In genomic region chr15:71651750-71652186, GRCh38 we compare ENCODE assay signal across 8 cellular contexts.
DNase-seq lines count a peak whose midpoint lies in the region; ATAC-seq and TF ChIP-seq lines count a peak whose summit lies in the region.

No MANE protein-coding gene starts in this region.

- H3K4me2 ChIP-seq in PC-9 = no peak overlapping the region

- H3K79me2 ChIP-seq in PC-9 (ENCODE audit: low read depth) = no peaks in the 10 kb centered on the region

- DNase-seq in Ammon's horn (ENCODE audit: low spot score) (peak; percentile 65), HAP-1 (ENCODE audit: low spot score in 2 of 2) (peak; percentile 72 to 85), PC-9 (peak in 1 of 2 experiments; percentile 17), epithelial cell of proximal tubule (ENCODE audit: low read depth) (peak; percentile 46), neural crest cell (ENCODE audit: low read depth, low spot score) (peak; percentile 15), NOMO-1 (lab: John Stamatoyannopoulos, UW; ENCODE audit: unreplicated experiment in 2 of 2) (no peak)
- DNase-seq in effector CD4-positive, alpha-beta T cell = no peak

- H3K36me3 Mint-ChIP-seq in neural crest cell (ENCODE audit: low read depth) = no peaks in the 10 kb centered on the region

- H3K27me3 ChIP-seq in HAP-1 (ENCODE audit: low read depth) (no peaks in the 10 kb centered on the region), PC-9 (ENCODE audit: insufficient read depth, low read depth) (no peaks in the 10 kb centered on the region)

- H3K9me3 Mint-ChIP-seq in neural crest cell = no peaks in the 10 kb centered on the region

- H3K9me2 ChIP-seq in PC-9 (ENCODE audit: insufficient read depth) = no peaks in the 10 kb centered on the region

- no TSS peak for BruUV-seq in PC-9 (replicated peaks; lab: Mats Ljungman, UMichigan)

- H3K4me1 Mint-ChIP-seq in neural crest cell = no peaks in the 10 kb centered on the region

- in situ Hi-C loops in HAP-1 (cut with MboI; ENCODE audit: low sequenced_read_pairs) = no loop called here

- H3K9me3 ChIP-seq in HAP-1 (no peaks in the 10 kb centered on the region), PC-9 (ENCODE audit: insufficient read depth, low read depth) (no peaks in the 10 kb centered on the region)

- ATAC-seq in GM18505 (IDR thresholded peaks at IDR 0.05; ENCODE audit: unreplicated experiment) = no peak

- H3K27ac ChIP-seq in PC-9 = no peak overlapping the region

- no peak overlapping the region for H2AFZ ChIP-seq in PC-9

- H3K4me3 Mint-ChIP-seq in neural crest cell = no peak overlapping the region

- H3K27me3 Mint-ChIP-seq in neural crest cell (ENCODE audit: low read depth) = peaks cover 4% of the 10 kb centered on the region

- no peaks in the 10 kb centered on the region for H4K20me1 ChIP-seq in PC-9 (ENCODE audit: insufficient read depth)

- no peaks in the 10 kb centered on the region for H3K36me3 ChIP-seq in HAP-1 (replicated peaks)
- H3K36me3 ChIP-seq in PC-9 (ENCODE audit: low read depth) = no peaks in the 10 kb centered on the region

- POLR2A ChIA-PET in PC-9 (lab: Charles Lee; ENCODE audit: unreplicated experiment) = interaction anchor here (0.7 kb wide), 1 partner anchor 98 kb away, joined by 5 read pairs; no protein-coding TSS in a partner anchor

- H3K4me3 ChIP-seq in HAP-1 = no peak overlapping the region
- no peak overlapping the region for H3K4me3 ChIP-seq in PC-9
- H3K4me3 ChIP-seq in epithelial cell of proximal tubule (ENCODE audit: low read depth, low read length) = no peak overlapping the region

- H3F3A ChIP-seq in PC-9 (ENCODE audit: insufficient read depth, low read depth) = peaks cover 7% of the 10 kb centered on the region; the same call in 1 of the 2 replicates

- no peak for TF ChIP-seq POLR2A in GM18505 (IDR thresholded peaks at IDR 0.05; ENCODE audit: borderline replicate concordance, extremely low read depth, insufficient read depth, insufficient read length)

- TF ChIP-seq CTCF in PC-9 (conservative IDR thresholded peaks at IDR 0.05) (peak; percentile 41; the same call in 1 of the 2 replicates), epithelial cell of proximal tubule (conservative IDR thresholded peaks at IDR 0.05; ENCODE audit: low read depth, low read length) (peak; percentile 83), neural crest cell (conservative IDR thresholded peaks at IDR 0.05) (peak; percentile 71)

- H3K27ac Mint-ChIP-seq in neural crest cell (ENCODE audit: unreplicated experiment) = no peak overlapping the region

- intact Hi-C loops in PC-9 (cut with micrococcal nuclease; ENCODE audit: unreplicated experiment) = loop anchor here (1.0 to 5.0 kb wide), 3 partner anchors 81 to 203 kb away; no protein-coding TSS in a partner anchor

- CTCF ChIA-PET in PC-9 (lab: Charles Lee) = no interaction called here

- H3K4me1 ChIP-seq in HAP-1 = peaks cover 4% of the 10 kb centered on the region; the same call in 1 of the 2 replicates
- peaks cover 14% of the 10 kb centered on the region for H3K4me1 ChIP-seq in PC-9 (replicated peaks; ENCODE audit: insufficient read depth)

Comparison
In these comparisons a context has a peak if more than half of its experiments do, and no peak if none do; other contexts are left out.
1. DNase-seq: peak in Ammon's horn (single experiment), HAP-1 (2 of 2), epithelial cell of proximal tubule (single experiment) and neural crest cell (single experiment); none in NOMO-1 (0 of 2) and effector CD4-positive, alpha-beta T cell (single experiment).
2. Peak in every context shown above with its lines, with median percentiles within 50 percentile points of each other: CTCF ChIP-seq.